Comparison of ENCODE assay signal across 12 cellular contexts in genomic region chr10:53025172-53025651, GRCh38.
DNase-seq lines count a peak whose midpoint lies in the region; ATAC-seq and TF ChIP-seq lines count a peak whose summit lies in the region.
"Had no signal": no experiment of that assay in that cellular context is flagged by ENCODE, and none has a peak within 500 bp of the region (broad histone marks: within the 10 kb centered on the region; RNA-seq: fewer than 3 reads in every experiment).

No MANE protein-coding gene starts in this region.

- TF ChIP-seq CTCF in SK-N-SH (IDR thresholded peaks at IDR 0.05), result no peak

- DNase-seq in SK-N-SH, result no peak
- peak; percentile 0 for DNase-seq in iris pigment epithelial cell (ENCODE audit: low read depth)
- DNase-seq in retina, result no peak
- DNase-seq in NCI-H748 (lab: John Stamatoyannopoulos, UW; ENCODE audit: unreplicated experiment), result no peak
- no peak for DNase-seq in RPMI8226
- DNase-seq: foreskin melanocyte, NCI-H510A, WERI-Rb-1 had no signal

- ATAC-seq in GM19395 (IDR thresholded peaks at IDR 0.05; ENCODE audit: unreplicated experiment) (peak; percentile 67), GM21576 (IDR thresholded peaks at IDR 0.05; ENCODE audit: unreplicated experiment) (no peak)
- ATAC-seq: activated naive CD4-positive, alpha-beta T cell treated with anti-CD3 and anti-CD28 coated beads, Interleukin-2, amount 50 U/mL, for 72 hours had no signal

- no peak overlapping the region for H3K9ac ChIP-seq in SK-N-SH
- H3K9ac ChIP-seq in skeletal muscle satellite cell (ENCODE audit: low read depth, low read length), result no peak overlapping the region

- no peaks in the 10 kb centered on the region for H3F3A ChIP-seq in SK-N-SH (replicated peaks; ENCODE audit: insufficient read depth)

- 47% methylated on average over 9 of the region's 9 CpGs for WGBS in SK-N-SH (ENCODE audit: low lambda C conversion rate)

- H4K20me1 ChIP-seq in SK-N-SH (ENCODE audit: insufficient read depth), result no peaks in the 10 kb centered on the region

- H3K4me1 ChIP-seq in SK-N-SH (ENCODE audit: control insufficient read depth in 1 of 2, insufficient read depth in 2 of 2, low read depth in 1 of 2, low read length in 1 of 2) (peaks cover 0 to 5% of the 10 kb centered on the region in 2 experiments; a peak in 1 of 4 replicates), skeletal muscle satellite cell (ENCODE audit: control insufficient read depth, insufficient read depth, low read length) (no peaks in the 10 kb centered on the region)

- no peak overlapping the region for H3K27ac ChIP-seq in SK-N-SH (ENCODE audit: low read depth in 2 of 2, low read length in 1 of 2)
- H3K27ac ChIP-seq: WERI-Rb-1 had no signal

- CTCF ChIA-PET in SK-N-SH (lab: Yijun Ruan, JAX), result no interaction called here

- peak overlapping the region; percentile 77; the same call in 1 of the 2 replicates for H2AFZ ChIP-seq in SK-N-SH (ENCODE audit: low read depth)

- H3K9me3 ChIP-seq in SK-N-SH (no peaks in the 10 kb centered on the region), skeletal muscle satellite cell (replicated peaks; ENCODE audit: low read length) (no peaks in the 10 kb centered on the region)

- TF ChIP-seq RAD21 in SK-N-SH (IDR thresholded peaks at IDR 0.05; ENCODE audit: low read length), result no peak

- no peak for TF ChIP-seq EP300 in SK-N-SH (IDR thresholded peaks at IDR 0.05; ENCODE audit: borderline replicate concordance in 1 of 2, low read depth in 1 of 2, low read length in 1 of 2)

- H3K79me2 ChIP-seq in SK-N-SH (ENCODE audit: insufficient read depth), result no peaks in the 10 kb centered on the region

- H3K27me3 ChIP-seq in SK-N-SH (ENCODE audit: insufficient read depth) (no peaks in the 10 kb centered on the region), skeletal muscle satellite cell (ENCODE audit: control insufficient read depth, insufficient read depth, low read length) (no peaks in the 10 kb centered on the region)

- peak overlapping the region; percentile 56 for H3K4me2 ChIP-seq in SK-N-SH
- H3K4me2 ChIP-seq in skeletal muscle satellite cell (ENCODE audit: low read length), result peak overlapping the region; percentile 33

- POLR2A ChIA-PET in SK-N-SH (lab: Yijun Ruan, JAX), result no interaction called here

- H3K9me2 ChIP-seq in SK-N-SH, result no peaks in the 10 kb centered on the region

- H3K36me3 ChIP-seq in SK-N-SH (replicated peaks in 1 of 2; ENCODE audit: control insufficient read depth in 1 of 2, insufficient read depth in 2 of 2, low read length in 1 of 2) (no peaks in the 10 kb centered on the region), skeletal muscle satellite cell (ENCODE audit: insufficient read depth, low read length) (no peaks in the 10 kb centered on the region)
- H3K36me3 ChIP-seq: WERI-Rb-1 had no signal

- peak overlapping the region; percentile 34 to 46; a peak in 2 of 4 replicates for H3K4me3 ChIP-seq in SK-N-SH (ENCODE audit: low read depth in 2 of 2, low read length in 1 of 2)
- no peak overlapping the region for H3K4me3 ChIP-seq in skeletal muscle satellite cell (ENCODE audit: low read length)

TF ChIP-seq in SK-N-SH, 30 proteins besides CTCF, POLR2A, EP300 and RAD21:
- TF ChIP-seq RCOR1 (IDR thresholded peaks at IDR 0.05; ENCODE audit: low read length) (no peak), TAF1 (IDR thresholded peaks at IDR 0.05; ENCODE audit: borderline replicate concordance, low read depth, low read length) (no peak), MAX (IDR thresholded peaks at IDR 0.05; ENCODE audit: low read depth) (no peak), ZBTB33 (IDR thresholded peaks at IDR 0.05; ENCODE audit: borderline replicate concordance, low read depth) (no peak), EZH2phosphoT487 (IDR thresholded peaks at IDR 0.05; ENCODE audit: borderline replicate concordance, low read depth) (no peak), NRF1 (IDR thresholded peaks at IDR 0.05; ENCODE audit: low read depth, low read length) (no peak), NFIC (IDR thresholded peaks at IDR 0.05; ENCODE audit: borderline replicate concordance) (no peak), POLR2AphosphoS5 (IDR thresholded peaks at IDR 0.05; ENCODE audit: low read depth, low read length) (no peak), RFX5 (IDR thresholded peaks at IDR 0.05; ENCODE audit: low read length) (no peak), MXI1 (IDR thresholded peaks at IDR 0.05; ENCODE audit: low read depth, low read length) (no peak)
